ENCODE assay signal across 8 cellular contexts in genomic region chr20:1777476-1777820, GRCh38.
DNase-seq lines count a peak whose midpoint lies in the region; ATAC-seq and TF ChIP-seq lines count a peak whose summit lies in the region.

No MANE protein-coding gene starts in this region.

- DNase-seq in right atrium auricular region (ENCODE audit: low spot score) (no peak), left ventricle myocardium superior (no peak), left lobe of liver (ENCODE audit: low spot score) (no peak)
- DNase-seq in activated T-helper 1 cell treated with anti-CD3 and anti-CD28 coated beads, Interleukin-12 subunit alpha, Interleukin-12 subunit beta, Interleukin-2, Interleukin-4 antibody, amounts not matched to agents 30 ng/mL and 10 ng/mL and 1 ng/mL, durations not matched to agents 14 hours and 24 hours and 36 hours (ENCODE audit: low spot score), result no peak
- no peak for DNase-seq in effector CD4-positive, alpha-beta T cell

- H3K36me3 Mint-ChIP-seq in activated T-helper 1 cell treated with anti-CD3 and anti-CD28 coated beads, Interleukin-12 subunit alpha, Interleukin-12 subunit beta, Interleukin-2, Interleukin-4 antibody, amounts not matched to agents 30 ng/mL and 10 ng/mL and 1 ng/mL, durations not matched to agents 14 hours and 24 hours and 36 hours (ENCODE audit: low read depth), result no peaks in the 10 kb centered on the region

- ATAC-seq in left ventricle myocardium superior, result no peak
- no peak for ATAC-seq in HG03175 (IDR thresholded peaks at IDR 0.05; ENCODE audit: unreplicated experiment)
- ATAC-seq in left lobe of liver, result no peak
- no peak for ATAC-seq in GM19035 (IDR thresholded peaks at IDR 0.05; ENCODE audit: unreplicated experiment)

- peak overlapping the region; percentile 80 for H3K4me3 Mint-ChIP-seq in activated T-helper 1 cell treated with anti-CD3 and anti-CD28 coated beads, Interleukin-12 subunit alpha, Interleukin-12 subunit beta, Interleukin-2, Interleukin-4 antibody, amounts not matched to agents 30 ng/mL and 10 ng/mL and 1 ng/mL, durations not matched to agents 14 hours and 24 hours and 36 hours

- H3K4me1 Mint-ChIP-seq in activated T-helper 1 cell treated with anti-CD3 and anti-CD28 coated beads, Interleukin-12 subunit alpha, Interleukin-12 subunit beta, Interleukin-2, Interleukin-4 antibody, amounts not matched to agents 30 ng/mL and 10 ng/mL and 1 ng/mL, durations not matched to agents 14 hours and 24 hours and 36 hours (ENCODE audit: low read depth), result peaks cover 17% of the 10 kb centered on the region

- H3K4me3 ChIP-seq in right atrium auricular region (peak overlapping the region; percentile 50 to 70), mesodermal cell (ENCODE audit: extremely low read depth, insufficient read depth, low read length, poor library complexity, severe bottlenecking) (peak overlapping the region; percentile 68)

- H3K27me3 ChIP-seq in right atrium auricular region, result no peaks in the 10 kb centered on the region

- no peaks in the 10 kb centered on the region for H3K9me3 Mint-ChIP-seq in activated T-helper 1 cell treated with anti-CD3 and anti-CD28 coated beads, Interleukin-12 subunit alpha, Interleukin-12 subunit beta, Interleukin-2, Interleukin-4 antibody, amounts not matched to agents 30 ng/mL and 10 ng/mL and 1 ng/mL, durations not matched to agents 14 hours and 24 hours and 36 hours

- no peaks in the 10 kb centered on the region for H3K9me3 ChIP-seq in right atrium auricular region
- no peaks in the 10 kb centered on the region for H3K9me3 ChIP-seq in mesodermal cell (ENCODE audit: control insufficient read depth, low read length)

- H3K27ac Mint-ChIP-seq in activated T-helper 1 cell treated with anti-CD3 and anti-CD28 coated beads, Interleukin-12 subunit alpha, Interleukin-12 subunit beta, Interleukin-2, Interleukin-4 antibody, amounts not matched to agents 30 ng/mL and 10 ng/mL and 1 ng/mL, durations not matched to agents 14 hours and 24 hours and 36 hours, result peak overlapping the region; percentile 27

- 29 to 37% methylated on average over 7 to 11 of the region's 14 CpGs for WGBS in mesodermal cell (ENCODE audit: insufficient coverage in 2 of 2), 2 experiments

- H3K27ac ChIP-seq in right atrium auricular region (peak overlapping the region; percentile 45 to 80), mesodermal cell (ENCODE audit: low read depth, low read length, severe bottlenecking) (no peak overlapping the region)

- H3K36me3 ChIP-seq in right atrium auricular region, result no peaks in the 10 kb centered on the region
- no peaks in the 10 kb centered on the region for H3K36me3 ChIP-seq in mesodermal cell (ENCODE audit: control insufficient read depth, insufficient read depth, low read length)

- intact Hi-C loops in left ventricle myocardium superior (cut with micrococcal nuclease), result no loop called here
- intact Hi-C loops in activated T-helper 1 cell treated with anti-CD3 and anti-CD28 coated beads, Interleukin-12 subunit alpha, Interleukin-12 subunit beta, Interleukin-2, Interleukin-4 antibody, amounts not matched to agents 30 ng/mL and 10 ng/mL and 1 ng/mL, durations not matched to agents 14 hours and 24 hours and 36 hours (cut with micrococcal nuclease), result loop anchor here (1.0 to 2.0 kb wide), 4 partner anchors 13 to 311 kb away; partner anchors contain the start of gene NSFL1C

- TF ChIP-seq CTCF in right atrium auricular region (IDR thresholded peaks at IDR 0.05), result no peak

- peaks cover 0 to 13% of the 10 kb centered on the region in 2 donors for H3K4me1 ChIP-seq in right atrium auricular region
- peaks cover 6% of the 10 kb centered on the region for H3K4me1 ChIP-seq in mesodermal cell (ENCODE audit: control insufficient read depth, insufficient read depth, low read length, poor library complexity, severe bottlenecking)

- H3K27me3 Mint-ChIP-seq in activated T-helper 1 cell treated with anti-CD3 and anti-CD28 coated beads, Interleukin-12 subunit alpha, Interleukin-12 subunit beta, Interleukin-2, Interleukin-4 antibody, amounts not matched to agents 30 ng/mL and 10 ng/mL and 1 ng/mL, durations not matched to agents 14 hours and 24 hours and 36 hours (ENCODE audit: insufficient read depth), result peaks cover 11% of the 10 kb centered on the region
